ENCODE assay signal across 1 cellular context in the genomic region with DNA sequence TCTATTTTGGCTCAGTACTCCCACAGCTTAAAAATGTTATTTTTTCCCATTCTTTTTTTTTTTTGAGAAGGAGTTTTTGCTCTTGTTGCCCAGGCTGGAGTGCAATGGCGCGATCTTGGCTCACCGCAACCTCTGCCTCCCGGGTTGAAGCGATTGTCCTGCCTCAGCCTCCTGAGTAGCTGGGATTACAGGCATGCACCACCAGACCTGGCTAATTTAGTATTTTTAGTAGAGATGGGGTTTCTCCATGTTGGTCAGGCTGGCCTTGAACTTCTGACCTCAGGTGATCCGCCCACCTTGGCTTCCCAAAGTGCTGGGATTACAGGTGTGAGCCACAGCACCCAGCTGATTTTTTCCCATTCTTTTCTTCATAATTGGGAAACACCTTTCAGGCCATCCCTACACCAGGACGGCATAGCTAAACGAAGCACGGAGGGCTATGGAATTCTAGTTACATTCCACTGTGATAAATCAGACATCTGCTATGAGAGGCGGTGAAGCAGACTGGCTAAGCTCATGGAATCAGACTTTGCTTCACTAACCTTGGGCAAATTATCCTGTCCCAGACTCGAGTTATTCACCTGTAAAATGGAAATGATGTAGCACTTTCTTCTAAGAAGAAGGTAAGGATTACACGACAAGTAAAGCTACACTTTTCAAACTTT.
TF ChIP-seq lines count a peak whose summit lies in the region.

No MANE protein-coding gene starts in this region.

TF ChIP-seq in HCT116, 20 proteins besides CTCF, POLR2A, EP300 and RAD21:
- TF ChIP-seq EGR1 (IDR thresholded peaks at IDR 0.05; ENCODE audit: low read depth) (peak; percentile 61), SP1 (IDR thresholded peaks at IDR 0.05; ENCODE audit: low read depth) (peak; percentile 36; the same call in 1 of the 2 replicates), SIN3A (IDR thresholded peaks at IDR 0.05; ENCODE audit: low read depth) (0 out of 2 replicates have a peak, but pooled peaks have one; percentile 26), CBX3 (IDR thresholded peaks at IDR 0.05; ENCODE audit: low read depth) (peak; percentile 54; the same call in 1 of the 2 replicates), JUND (IDR thresholded peaks at IDR 0.05) (peak; percentile 44; the same call in 1 of the 2 replicates), FOSL1 (IDR thresholded peaks at IDR 0.05; ENCODE audit: low read depth) (peak; percentile 34; the same call in 1 of the 2 replicates), CEBPB (IDR thresholded peaks at IDR 0.05; ENCODE audit: low read depth) (0 out of 2 replicates have a peak, but pooled peaks have one; percentile 34)
- TF ChIP-seq, protein P1, sequence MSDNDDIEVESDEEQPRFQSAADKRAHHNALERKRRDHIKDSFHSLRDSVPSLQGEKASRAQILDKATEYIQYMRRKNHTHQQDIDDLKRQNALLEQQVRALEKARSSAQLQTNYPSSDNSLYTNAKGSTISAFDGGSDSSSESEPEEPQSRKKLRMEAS (IDR thresholded peaks at IDR 0.05) = 0 out of 2 replicates have a peak, but pooled peaks have one; percentile 23
